In genomic region chr1:29196863-29197589, GRCh38 we compare ENCODE assay signal across 15 cellular contexts. TPM values are rescaled to one million over a fixed set of nuclear protein-coding genes. Genes with fewer than 3 reads are reported as not detected.
DNase-seq lines count a peak whose midpoint lies in the region; ATAC-seq and TF ChIP-seq lines count a peak whose summit lies in the region.
"Had no signal": no experiment of that assay in that cellular context is flagged by ENCODE, and none has a peak within 500 bp of the region (broad histone marks: within the 10 kb centered on the region; RNA-seq: fewer than 3 reads in every experiment).

No MANE protein-coding gene starts in this region.

- H3K36me3 ChIP-seq in adipocyte (ENCODE audit: control insufficient read depth, insufficient read depth, low read length, severe bottlenecking), result peaks cover 89% of the 10 kb centered on the region
- peaks cover 0 to 76% (median 61%) of the 10 kb centered on the region in 9 donors for H3K36me3 ChIP-seq in heart left ventricle

- H3K9me3 ChIP-seq in adipocyte (ENCODE audit: control insufficient read depth, low read length) (no peaks in the 10 kb centered on the region), heart left ventricle (no peaks in the 10 kb centered on the region)
- H3K9me3 ChIP-seq: gastroesophageal sphincter, tibial artery had no signal

- no peaks in the 10 kb centered on the region for H3K27me3 Mint-ChIP-seq in activated naive CD8-positive, alpha-beta T cell treated with anti-CD3 and anti-CD28 coated beads, Interleukin-2, amount 10 ng/mL, durations not matched to agents 7 days and 5 days
- H3K27me3 Mint-ChIP-seq in activated naive CD8-positive, alpha-beta T cell treated with anti-CD3 and anti-CD28 coated beads for 36 hours, result no peaks in the 10 kb centered on the region
- no peaks in the 10 kb centered on the region for H3K27me3 Mint-ChIP-seq in naive thymus-derived CD8-positive, alpha-beta T cell
- H3K27me3 Mint-ChIP-seq: activated CD4-positive, alpha-beta T cell treated with anti-CD3 and anti-CD28 coated beads, Interleukin-2, amount 10 ng/mL, durations not matched to agents 7 days and 5 days had no signal

- H3K9ac ChIP-seq in adipocyte (ENCODE audit: low read length), result no peak overlapping the region

- H3K4me3 ChIP-seq in adipocyte (ENCODE audit: low read length) (no peak overlapping the region), heart left ventricle (no peak overlapping the region)
- H3K4me3 ChIP-seq: gastroesophageal sphincter, skin epidermis, tibial artery had no signal

- no peaks in the 10 kb centered on the region for H3K9me3 Mint-ChIP-seq in activated naive CD8-positive, alpha-beta T cell treated with anti-CD3 and anti-CD28 coated beads, Interleukin-2, amount 10 ng/mL, durations not matched to agents 7 days and 5 days
- no peaks in the 10 kb centered on the region for H3K9me3 Mint-ChIP-seq in activated naive CD8-positive, alpha-beta T cell treated with anti-CD3 and anti-CD28 coated beads for 36 hours
- H3K9me3 Mint-ChIP-seq in naive thymus-derived CD8-positive, alpha-beta T cell, result no peaks in the 10 kb centered on the region
- H3K9me3 Mint-ChIP-seq: activated CD4-positive, alpha-beta T cell treated with anti-CD3 and anti-CD28 coated beads, Interleukin-2, amount 10 ng/mL, durations not matched to agents 7 days and 5 days; nephron progenitor cell had no signal

- no peaks in the 10 kb centered on the region for H3K27me3 ChIP-seq in adipocyte (replicated peaks; ENCODE audit: control insufficient read depth, insufficient read depth, low read length)
- H3K27me3 ChIP-seq in heart left ventricle, result no peaks in the 10 kb centered on the region
- H3K27me3 ChIP-seq: gastroesophageal sphincter, tibial artery had no signal

- H3K4me1 Mint-ChIP-seq in activated naive CD8-positive, alpha-beta T cell treated with anti-CD3 and anti-CD28 coated beads, Interleukin-2, amount 10 ng/mL, durations not matched to agents 7 days and 5 days, result peaks cover 7% of the 10 kb centered on the region
- H3K4me1 Mint-ChIP-seq in activated naive CD8-positive, alpha-beta T cell treated with anti-CD3 and anti-CD28 coated beads for 36 hours, result peaks cover 3% of the 10 kb centered on the region
- H3K4me1 Mint-ChIP-seq in naive thymus-derived CD8-positive, alpha-beta T cell, result no peaks in the 10 kb centered on the region
- H3K4me1 Mint-ChIP-seq: nephron progenitor cell had no signal

- intact Hi-C loops in heart left ventricle (cut with DNase I), result no loop called here

- H3K36me3 Mint-ChIP-seq in activated naive CD8-positive, alpha-beta T cell treated with anti-CD3 and anti-CD28 coated beads, Interleukin-2, amount 10 ng/mL, durations not matched to agents 7 days and 5 days, result no peaks in the 10 kb centered on the region
- peaks cover 18% of the 10 kb centered on the region for H3K36me3 Mint-ChIP-seq in activated naive CD8-positive, alpha-beta T cell treated with anti-CD3 and anti-CD28 coated beads for 36 hours
- H3K36me3 Mint-ChIP-seq in naive thymus-derived CD8-positive, alpha-beta T cell, result peaks cover 0 to 45% (median 12%) of the 10 kb centered on the region in 3 donors

- H3K27ac Mint-ChIP-seq in activated naive CD8-positive, alpha-beta T cell treated with anti-CD3 and anti-CD28 coated beads, Interleukin-2, amount 10 ng/mL, durations not matched to agents 7 days and 5 days, result peak overlapping the region; percentile 34
- no peak overlapping the region for H3K27ac Mint-ChIP-seq in activated naive CD8-positive, alpha-beta T cell treated with anti-CD3 and anti-CD28 coated beads for 36 hours
- no peak overlapping the region for H3K27ac Mint-ChIP-seq in naive thymus-derived CD8-positive, alpha-beta T cell
- H3K27ac Mint-ChIP-seq: activated CD4-positive, alpha-beta T cell treated with anti-CD3 and anti-CD28 coated beads, Interleukin-2, amount 10 ng/mL, durations not matched to agents 7 days and 5 days; nephron progenitor cell had no signal

- no peak for TF ChIP-seq CTCF in heart left ventricle (IDR thresholded peaks at IDR 0.05)

- WGBS in heart left ventricle, 4 donors, result 79 to 80% (median 80%) methylated on average over 7 of the region's 7 CpGs

- no peak for ATAC-seq in activated naive CD8-positive, alpha-beta T cell treated with anti-CD3 and anti-CD28 coated beads, Interleukin-2, amount 10 ng/mL, durations not matched to agents 7 days and 5 days (ENCODE audit: low read depth)
- ATAC-seq in GM18502 (IDR thresholded peaks at IDR 0.05; ENCODE audit: poor library complexity, unreplicated experiment) (no peak), heart left ventricle (no peak)
- no peak for ATAC-seq in naive thymus-derived CD8-positive, alpha-beta T cell
- ATAC-seq: gastroesophageal sphincter had no signal

- no peak for DNase-seq in activated naive CD8-positive, alpha-beta T cell treated with anti-CD3 and anti-CD28 coated beads, Interleukin-2, amount 10 ng/mL, durations not matched to agents 7 days and 5 days
- DNase-seq in activated naive CD8-positive, alpha-beta T cell treated with anti-CD3 and anti-CD28 coated beads for 36 hours, result no peak
- DNase-seq in adipocyte (ENCODE audit: low read depth) (peak; percentile 84), glomerular visceral epithelial cell (ENCODE audit: extremely low spot score) (peak; percentile 59), NCI-H345 treated with DMSO at 0.1 percent for 48 hours (lab: John Stamatoyannopoulos, UW; ENCODE audit: unreplicated experiment) (no peak), heart left ventricle (no peak)
- DNase-seq in naive thymus-derived CD8-positive, alpha-beta T cell, result no peak
- DNase-seq: activated gamma-delta T cell, kidney glomerular epithelial cell, nephron progenitor cell had no signal

- no peak for TF ChIP-seq POLR2A in heart left ventricle (IDR thresholded peaks at IDR 0.05)

- POLR2A ChIA-PET in activated naive CD8-positive, alpha-beta T cell treated with anti-CD3 and anti-CD28 coated beads, Interleukin-2, amount 10 ng/mL, durations not matched to agents 7 days and 5 days (lab: Charles Lee), result interaction anchor here (0.7 to 2.9 kb wide), 6 partner anchors 15 to 548 kb away, joined by 3 to 18 read pairs (median 4); partner anchors contain the start of genes RNU11 and SRSF4
- POLR2A ChIA-PET in naive thymus-derived CD8-positive, alpha-beta T cell (lab: Charles Lee), result interaction anchor here (0.6 to 1.4 kb wide), 5 partner anchors 9 to 480 kb away, joined by 3 to 5 read pairs (median 3); partner anchors contain the start of gene SRSF4

- peaks cover 2% of the 10 kb centered on the region for H3K4me1 ChIP-seq in adipocyte (ENCODE audit: control insufficient read depth, insufficient read depth, low read length)
- peaks cover 0 to 5% (median 2%) of the 10 kb centered on the region in 12 donors for H3K4me1 ChIP-seq in heart left ventricle

- no peak overlapping the region for H3K4me3 Mint-ChIP-seq in activated naive CD8-positive, alpha-beta T cell treated with anti-CD3 and anti-CD28 coated beads, Interleukin-2, amount 10 ng/mL, durations not matched to agents 7 days and 5 days
- H3K4me3 Mint-ChIP-seq in activated naive CD8-positive, alpha-beta T cell treated with anti-CD3 and anti-CD28 coated beads for 36 hours, result no peak overlapping the region
- no peak overlapping the region for H3K4me3 Mint-ChIP-seq in naive thymus-derived CD8-positive, alpha-beta T cell
- H3K4me3 Mint-ChIP-seq: activated CD4-positive, alpha-beta T cell treated with anti-CD3 and anti-CD28 coated beads, Interleukin-2, amount 10 ng/mL, durations not matched to agents 7 days and 5 days; nephron progenitor cell had no signal

- H3K27ac ChIP-seq in heart left ventricle, result peak overlapping the region in 1 of 12 donors; percentile 15
- H3K27ac ChIP-seq: gastroesophageal sphincter, skin epidermis, tibial artery had no signal

RNA-seq across cellular contexts. Expression of gene SRSF4, which starts 15.3 kb away (rescaled TPM):
- total RNA-seq in activated naive CD8-positive, alpha-beta T cell treated with anti-CD3 and anti-CD28 coated beads, Interleukin-2, amount 10 ng/mL, durations not matched to agents 7 days and 5 days, result 100 to 1,000 TPM; 119 to 129 TPM
- total RNA-seq in activated naive CD8-positive, alpha-beta T cell treated with anti-CD3 and anti-CD28 coated beads for 36 hours, result 100 to 1,000 TPM; 113 to 114 TPM
- 10 to 100 TPM; 40.4 to 54.6 (median 49.0) TPM for total RNA-seq in heart left ventricle
- 10 to 100 TPM; 41.6 to 53.2 TPM for polyA plus RNA-seq in heart left ventricle
- 10 to 100 TPM; 83.3 to 85.8 TPM for total RNA-seq in naive thymus-derived CD8-positive, alpha-beta T cell
- polyA plus RNA-seq in naive thymus-derived CD8-positive, alpha-beta T cell, result 100 to 1,000 TPM in 1 of 3 donors, 10 to 100 TPM in 2; 73.2 to 104 (median 81.5) TPM

RNA-seq across cellular contexts. Expression of gene MECR, which starts 33.7 kb away (rescaled TPM):
- 10 to 100 TPM; 17.0 to 17.1 TPM for total RNA-seq in activated naive CD8-positive, alpha-beta T cell treated with anti-CD3 and anti-CD28 coated beads, Interleukin-2, amount 10 ng/mL, durations not matched to agents 7 days and 5 days
- total RNA-seq in activated naive CD8-positive, alpha-beta T cell treated with anti-CD3 and anti-CD28 coated beads for 36 hours, result 10 to 100 TPM; 42.0 to 42.7 TPM
- 10 to 100 TPM; 19.6 to 37.4 (median 33.1) TPM for total RNA-seq in heart left ventricle
- 10 to 100 TPM; 24.2 to 34.4 TPM for polyA plus RNA-seq in heart left ventricle
- 10 to 100 TPM; 23.3 to 25.8 TPM for total RNA-seq in naive thymus-derived CD8-positive, alpha-beta T cell
- 10 to 100 TPM; 17.9 to 24.1 (median 20.4) TPM for polyA plus RNA-seq in naive thymus-derived CD8-positive, alpha-beta T cell

RNA-seq across cellular contexts. Expression of gene PTPRU, which starts 39.3 kb away (rescaled TPM):
- total RNA-seq in activated naive CD8-positive, alpha-beta T cell treated with anti-CD3 and anti-CD28 coated beads, Interleukin-2, amount 10 ng/mL, durations not matched to agents 7 days and 5 days, result under 1 TPM; 0.54 to 0.69 TPM
- under 1 TPM; 0.52 to 0.74 TPM for total RNA-seq in activated naive CD8-positive, alpha-beta T cell treated with anti-CD3 and anti-CD28 coated beads for 36 hours
- total RNA-seq in heart left ventricle, result 10 to 100 TPM in 6 of 9 donors, 1 to 10 TPM in 3; 7.1 to 59.9 (median 16.2) TPM
- 10 to 100 TPM; 13.8 to 25.9 TPM for polyA plus RNA-seq in heart left ventricle
- total RNA-seq in naive thymus-derived CD8-positive, alpha-beta T cell, result not detected
- under 1 TPM in 1 of 3 donors, not detected in 2; 0.54 TPM for polyA plus RNA-seq in naive thymus-derived CD8-positive, alpha-beta T cell

Comparison
In these comparisons a context has a peak if more than half of its experiments do, and no peak if none do; other contexts are left out.
1. DNase-seq: peak in adipocyte (single experiment) and glomerular visceral epithelial cell (single experiment); none in activated naive CD8-positive, alpha-beta T cell treated with anti-CD3 and anti-CD28 coated beads, Interleukin-2, amount 10 ng/mL, durations not matched to agents 7 days and 5 days (single experiment), activated naive CD8-positive, alpha-beta T cell treated with anti-CD3 and anti-CD28 coated beads for 36 hours (single experiment), NCI-H345 treated with DMSO at 0.1 percent for 48 hours (single experiment), heart left ventricle (0 of 5) and naive thymus-derived CD8-positive, alpha-beta T cell (0 of 10).
2. RNA of gene PTPRU, which starts 39.3 kb away (total RNA-seq): 7.1 to 59.9 TPM in heart left ventricle; 0.52 to 0.74 TPM in activated naive CD8-positive, alpha-beta T cell treated with anti-CD3 and anti-CD28 coated beads for 36 hours, 0.54 to 0.69 TPM in activated naive CD8-positive, alpha-beta T cell treated with anti-CD3 and anti-CD28 coated beads, Interleukin-2, amount 10 ng/mL, durations not matched to agents 7 days and 5 days and not detected in naive thymus-derived CD8-positive, alpha-beta T cell; every median in the first group is over 4 times any median in the second.